8 cellular contexts compared by ENCODE assay signal in genomic region chr20:53829706-53830521, GRCh38.
DNase-seq lines count a peak whose midpoint lies in the region; ATAC-seq and TF ChIP-seq lines count a peak whose summit lies in the region.

No MANE protein-coding gene starts in this region.

- TF ChIP-seq POLR2A in lower leg skin (IDR thresholded peaks at IDR 0.05) = no peak

- CTCF ChIA-PET in activated CD4-positive, alpha-beta T cell treated with anti-CD3 and anti-CD28 coated beads, Interleukin-2, amount 10 ng/mL, durations not matched to agents 7 days and 5 days (lab: Charles Lee) = interaction anchor here (0.6 to 2.1 kb wide), 2 partner anchors 11 to 193 kb away, joined by 3 to 5 read pairs; no protein-coding TSS in a partner anchor

- 10 to 16% methylated on average over 5 of the region's 5 CpGs for whole genome bisulfite sequencing in lower leg skin, 2 donors

- DNase-seq in activated CD4-positive, alpha-beta T cell treated with anti-CD3 and anti-CD28 coated beads, Interleukin-2, amount 10 ng/mL, durations not matched to agents 7 days and 5 days = peak; percentile 26
- DNase-seq in activated CD4-positive, alpha-beta T cell treated with anti-CD3 and anti-CD28 coated beads for 4 hours = no peak
- peak; percentile 50 for DNase-seq in HT1080 (ENCODE audit: low read depth)
- DNase-seq in activated naive CD4-positive, alpha-beta T cell treated with anti-CD3 and anti-CD28 coated beads, Interleukin-2, amount 50 U/mL, for 72 hours (ENCODE audit: low spot score in 2 of 2) = no peak
- DNase-seq in kidney glomerular epithelial cell (lab: John Stamatoyannopoulos, UW) = peak; percentile 35
- no peak for DNase-seq in DMS53 (lab: John Stamatoyannopoulos, UW)
- no peak for DNase-seq in lower leg skin (ENCODE audit: low spot score in 2 of 2)

- peak overlapping the region; percentile 39 for H3K27ac ChIP-seq in temporal lobe (ENCODE audit: low read depth, low read length)

- peak overlapping the region; percentile 95 for H3K27ac Mint-ChIP-seq in activated CD4-positive, alpha-beta T cell treated with anti-CD3 and anti-CD28 coated beads, Interleukin-2, amount 10 ng/mL, durations not matched to agents 7 days and 5 days
- H3K27ac Mint-ChIP-seq in activated naive CD4-positive, alpha-beta T cell treated with anti-CD3 and anti-CD28 coated beads, Interleukin-2, amount 50 U/mL, for 72 hours = peak overlapping the region; percentile 89 to 95

- no peaks in the 10 kb centered on the region for H3K27me3 Mint-ChIP-seq in activated CD4-positive, alpha-beta T cell treated with anti-CD3 and anti-CD28 coated beads, Interleukin-2, amount 10 ng/mL, durations not matched to agents 7 days and 5 days

- ATAC-seq in activated naive CD4-positive, alpha-beta T cell treated with anti-CD3 and anti-CD28 coated beads, Interleukin-2, amount 50 U/mL, for 72 hours = peak in 1 of 2 donors; percentile 18

- POLR2A ChIA-PET in activated CD4-positive, alpha-beta T cell treated with anti-CD3 and anti-CD28 coated beads, Interleukin-2, amount 10 ng/mL, durations not matched to agents 7 days and 5 days (lab: Charles Lee) = interaction anchor here (0.6 kb wide), 2 partner anchors 27 to 88 kb away, joined by 4 read pairs; no protein-coding TSS in a partner anchor

- no peak overlapping the region for H3K4me3 ChIP-seq in lower leg skin (ENCODE audit: low read depth, poor library complexity, severe bottlenecking)

- intact Hi-C loops in lower leg skin (cut with DNase I; ENCODE audit: low total_unique reads) = no loop called here

- H3K4me1 Mint-ChIP-seq in activated CD4-positive, alpha-beta T cell treated with anti-CD3 and anti-CD28 coated beads, Interleukin-2, amount 10 ng/mL, durations not matched to agents 7 days and 5 days = peaks cover 67% of the 10 kb centered on the region

- peak overlapping the region; percentile 68 for H3K4me3 Mint-ChIP-seq in activated CD4-positive, alpha-beta T cell treated with anti-CD3 and anti-CD28 coated beads, Interleukin-2, amount 10 ng/mL, durations not matched to agents 7 days and 5 days

- H3K9me3 Mint-ChIP-seq in activated CD4-positive, alpha-beta T cell treated with anti-CD3 and anti-CD28 coated beads, Interleukin-2, amount 10 ng/mL, durations not matched to agents 7 days and 5 days = peaks cover 8% of the 10 kb centered on the region
- H3K9me3 Mint-ChIP-seq in activated naive CD4-positive, alpha-beta T cell treated with anti-CD3 and anti-CD28 coated beads, Interleukin-2, amount 50 U/mL, for 72 hours = peaks cover 0 to 6% of the 10 kb centered on the region in 2 donors

- H3K36me3 Mint-ChIP-seq in activated CD4-positive, alpha-beta T cell treated with anti-CD3 and anti-CD28 coated beads, Interleukin-2, amount 10 ng/mL, durations not matched to agents 7 days and 5 days (ENCODE audit: low read depth) = peaks cover 14% of the 10 kb centered on the region
- H3K36me3 Mint-ChIP-seq in activated naive CD4-positive, alpha-beta T cell treated with anti-CD3 and anti-CD28 coated beads, Interleukin-2, amount 50 U/mL, for 72 hours = peaks cover 7 to 18% of the 10 kb centered on the region in 2 donors

- TF ChIP-seq CTCF in lower leg skin (IDR thresholded peaks at IDR 0.05) = no peak

Comparison
In these comparisons a context has a peak if more than half of its experiments do, and no peak if none do; other contexts are left out.
1. DNase-seq: peak in activated CD4-positive, alpha-beta T cell treated with anti-CD3 and anti-CD28 coated beads, Interleukin-2, amount 10 ng/mL, durations not matched to agents 7 days and 5 days (single experiment), HT1080 (single experiment) and kidney glomerular epithelial cell (single experiment); none in activated CD4-positive, alpha-beta T cell treated with anti-CD3 and anti-CD28 coated beads for 4 hours (0 of 2), activated naive CD4-positive, alpha-beta T cell treated with anti-CD3 and anti-CD28 coated beads, Interleukin-2, amount 50 U/mL, for 72 hours (0 of 2), DMS53 (single experiment) and lower leg skin (0 of 2).